In genomic region chr10:88478256-88478655, GRCh38 we compare ENCODE assay signal across 26 cellular contexts.
A peak's percentile ranks its signal among the peaks of the same experiment; 100 is the strongest.
DNase-seq lines count a peak whose midpoint lies in the region; ATAC-seq, FAIRE-seq and TF ChIP-seq lines count a peak whose summit lies in the region.
"Had no signal": no experiment of that assay in that cellular context is flagged by ENCODE, and none has a peak within 500 bp of the region (broad histone marks: within the 10 kb centered on the region; RNA-seq: fewer than 3 reads in every experiment).

No MANE protein-coding gene starts in this region.

- H3K27ac ChIP-seq in heart right ventricle (no peak overlapping the region), left ventricle myocardium inferior (replicated peaks) (no peak overlapping the region), small intestine (ENCODE audit: low read depth in 1 of 2, low read length in 1 of 2) (no peak overlapping the region), upper lobe of right lung (no peak overlapping the region)
- H3K27ac ChIP-seq: colonic mucosa, esophagus muscularis mucosa, lower lobe of right lung, stomach, tibial artery had no signal

- H3K4me1 ChIP-seq in heart right ventricle (peaks cover 0 to 23% (median 11%) of the 10 kb centered on the region in 9 donors), left ventricle myocardium inferior (peaks cover 34% of the 10 kb centered on the region), small intestine (ENCODE audit: control insufficient read depth in 2 of 2, insufficient read depth in 1 of 2, low read depth in 1 of 2, low read length in 1 of 2) (peaks cover 0 to 2% of the 10 kb centered on the region in 2 donors), upper lobe of right lung (no peaks in the 10 kb centered on the region)
- H3K4me1 ChIP-seq: colonic mucosa had no signal

- H3K27me3 ChIP-seq in heart right ventricle (no peaks in the 10 kb centered on the region), left ventricle myocardium inferior (ENCODE audit: low read depth) (no peaks in the 10 kb centered on the region), small intestine (ENCODE audit: control insufficient read depth in 2 of 2, insufficient read depth in 2 of 2, low read length in 2 of 2) (no peaks in the 10 kb centered on the region), upper lobe of right lung (no peaks in the 10 kb centered on the region)
- H3K27me3 ChIP-seq: colonic mucosa, esophagus muscularis mucosa, stomach, tibial artery had no signal

- ATAC-seq in heart right ventricle = peak in 5 of 8 donors; percentile 35 to 57 (median 45)
- ATAC-seq in GM19452 (IDR thresholded peaks at IDR 0.05; ENCODE audit: unreplicated experiment) = no peak
- ATAC-seq in upper lobe of right lung = no peak
- ATAC-seq: effector memory CD8-positive, alpha-beta T cell; HepG2; lower lobe of right lung; natural killer cell; Panc1 had no signal

- H3K4me3 ChIP-seq in heart right ventricle (no peak overlapping the region), left ventricle myocardium inferior (no peak overlapping the region), small intestine (ENCODE audit: low read depth in 1 of 2, low read length in 2 of 2) (no peak overlapping the region), upper lobe of right lung (no peak overlapping the region)
- H3K4me3 ChIP-seq: colonic mucosa, esophagus muscularis mucosa, lower lobe of right lung, stomach, tibial artery had no signal

- DNase-seq in heart right ventricle = no peak
- no peak for DNase-seq in left ventricle myocardium inferior
- peak; percentile 54 for DNase-seq in RPMI7951 (ENCODE audit: low read depth)
- DNase-seq in fibroblast of gingiva (ENCODE audit: low read depth) = peak; percentile 21
- no peak for DNase-seq in small intestine
- no peak for DNase-seq in upper lobe of right lung
- DNase-seq: activated CD4-positive, alpha-beta T cell treated with anti-CD3 and anti-CD28 coated beads, Interleukin-2, amount 50 U/mL, for 48 hours; activated naive CD4-positive, alpha-beta T cell treated with anti-CD3 and anti-CD28 coated beads, Interleukin-2, amount 10 ng/mL, durations not matched to agents 7 days and 5 days; amniotic stem cell; colonic mucosa; DMS53; effector memory CD8-positive, alpha-beta T cell; GOT3; Kasumi-1; lower lobe of right lung; natural killer cell; NCI-H187; NCI-H526; stimulated activated CD4-positive, alpha-beta T cell treated with anti-CD3 and anti-CD28 coated beads, Interleukin-2, amount 100 ng/mL, for 24 hours; stomach; tibial artery had no signal

- no peak for FAIRE-seq in small intestine (lab: Jason Lieb, UNC)
- FAIRE-seq: HepG2, TTC549 had no signal

- H3K9me3 ChIP-seq in heart right ventricle = peaks cover 0 to 12% (median 0%) of the 10 kb centered on the region in 11 donors
- no peaks in the 10 kb centered on the region for H3K9me3 ChIP-seq in left ventricle myocardium inferior (replicated peaks)
- no peaks in the 10 kb centered on the region for H3K9me3 ChIP-seq in small intestine (ENCODE audit: control insufficient read depth, low read depth)
- H3K9me3 ChIP-seq in upper lobe of right lung = no peaks in the 10 kb centered on the region
- H3K9me3 ChIP-seq: colonic mucosa, esophagus muscularis mucosa, lower lobe of right lung, stomach, tibial artery had no signal

- intact Hi-C loops in heart right ventricle (cut with DNase I) (no loop called here), left ventricle myocardium inferior (cut with micrococcal nuclease) (no loop called here), upper lobe of right lung (cut with DNase I) (no loop called here)

- TF ChIP-seq CTCF in heart right ventricle (IDR thresholded peaks at IDR 0.05) (no peak), left ventricle myocardium inferior (IDR thresholded peaks at IDR 0.05; ENCODE audit: borderline replicate concordance) (no peak), upper lobe of right lung (IDR thresholded peaks at IDR 0.05) (no peak)

- 95 to 96% methylated on average over 2 of the region's 2 CpGs for WGBS in heart right ventricle, 2 donors
- WGBS in small intestine, 3 donors = 95 to 97% (median 96%) methylated on average over 2 of the region's 2 CpGs

- H3K36me3 ChIP-seq in heart right ventricle (no peaks in the 10 kb centered on the region), left ventricle myocardium inferior (no peaks in the 10 kb centered on the region), small intestine (ENCODE audit: control insufficient read depth in 2 of 2, insufficient read depth in 2 of 2, low read length in 2 of 2) (no peaks in the 10 kb centered on the region), upper lobe of right lung (no peaks in the 10 kb centered on the region)
- H3K36me3 ChIP-seq: colonic mucosa, esophagus muscularis mucosa, lower lobe of right lung, stomach, tibial artery had no signal

Comparison
In these comparisons a context has a peak if more than half of its experiments do, and no peak if none do; other contexts are left out.
1. ATAC-seq: peak in heart right ventricle (5 of 8); none in GM19452 (single experiment) and upper lobe of right lung (single experiment).
2. DNase-seq: peak in RPMI7951 (single experiment) and fibroblast of gingiva (single experiment); none in heart right ventricle (0 of 2), left ventricle myocardium inferior (single experiment), small intestine (single experiment) and upper lobe of right lung (single experiment).